1 cellular context compared by ENCODE assay signal in genomic region chr19:15379083-15379995, GRCh38.
A peak's percentile ranks its signal among the peaks of the same experiment; 100 is the strongest.
TF ChIP-seq lines count a peak whose summit lies in the region.

AKAP8 (minus strand) TSS chr19:15379787; CDS start chr19:15379731, 56 bp downstream.

TF ChIP-seq in HepG2, 621 proteins besides CTCF, POLR2A, EP300 and RAD21 (continued from another document and continues in another):
- TF ChIP-seq PRDM10 (CRISPR knock-in tag; IDR thresholded peaks at IDR 0.05; ENCODE audit: low read depth) (no peak), TRIM24 (CRISPR knock-in tag; IDR thresholded peaks at IDR 0.05) (no peak), CENPX (CRISPR knock-in tag; IDR thresholded peaks at IDR 0.05) (no peak), ZNF768 (CRISPR knock-in tag; IDR thresholded peaks at IDR 0.05) (peak; percentile 62), NCOA1 (CRISPR knock-in tag; IDR thresholded peaks at IDR 0.05) (peak; percentile 68; the same call in 1 of the 2 replicates), ZBTB2 (CRISPR knock-in tag; IDR thresholded peaks at IDR 0.05; ENCODE audit: low read depth) (no peak), SMARCE1 (IDR thresholded peaks at IDR 0.05; ENCODE audit: borderline replicate concordance) (no peak), CSRNP2 (CRISPR knock-in tag; conservative IDR thresholded peaks at IDR 0.05; ENCODE audit: low read depth) (no peak), SP2 (CRISPR knock-in tag; IDR thresholded peaks at IDR 0.05) (peak; percentile 94), ZSCAN22 (CRISPR knock-in tag; IDR thresholded peaks at IDR 0.05) (peak; percentile 25; the same call in 1 of the 2 replicates), TFDP1 (CRISPR knock-in tag; IDR thresholded peaks at IDR 0.05; ENCODE audit: borderline replicate concordance) (peak; percentile 43; the same call in 1 of the 2 replicates), PBX2 (CRISPR knock-in tag; IDR thresholded peaks at IDR 0.05) (peak; percentile 88), ATF7-NPFF (CRISPR knock-in tag; IDR thresholded peaks at IDR 0.05; ENCODE audit: low read depth) (no peak; the same call in 1 of the 2 replicates), ZNF143 (CRISPR knock-in tag; IDR thresholded peaks at IDR 0.05) (peak; percentile 96), CCAR2 (optimal IDR thresholded peaks at IDR 0.05; ENCODE audit: low read depth, low read length) (no peak), E2F1 (CRISPR knock-in tag; IDR thresholded peaks at IDR 0.05) (no peak; the same call in 1 of the 2 replicates), GTF2F1 (IDR thresholded peaks at IDR 0.05; ENCODE audit: low read length) (no peak), RFXANK (CRISPR knock-in tag; IDR thresholded peaks at IDR 0.05) (0 out of 2 replicates have a peak, but pooled peaks have one; percentile 55), PHF21A (CRISPR knock-in tag; IDR thresholded peaks at IDR 0.05) (peak; percentile 55; the same call in 1 of the 2 replicates), ZNF589 (CRISPR knock-in tag; conservative IDR thresholded peaks at IDR 0.05) (no peak; the same call in 1 of the 2 replicates), ZNF713 (CRISPR knock-in tag; IDR thresholded peaks at IDR 0.05) (no peak; the same call in 1 of the 2 replicates), YEATS4 (CRISPR knock-in tag; IDR thresholded peaks at IDR 0.05; ENCODE audit: borderline replicate concordance) (peak; percentile 84; the same call in 1 of the 2 replicates), ZNF891 (CRISPR knock-in tag; IDR thresholded peaks at IDR 0.05) (0 out of 2 replicates have a peak, but pooled peaks have one; percentile 35), ELF4 (CRISPR knock-in tag; IDR thresholded peaks at IDR 0.05; ENCODE audit: borderline replicate concordance) (no peak; the same call in 1 of the 2 replicates), HMG20A (CRISPR knock-in tag; IDR thresholded peaks at IDR 0.05; ENCODE audit: borderline replicate concordance) (no peak), ZNF432 (CRISPR knock-in tag; IDR thresholded peaks at IDR 0.05; ENCODE audit: borderline replicate concordance) (no peak), HNF4G (IDR thresholded peaks at IDR 0.05; ENCODE audit: borderline replicate concordance, low read depth, low read length) (no peak), HNF4G (CRISPR knock-in tag; IDR thresholded peaks at IDR 0.05; ENCODE audit: borderline replicate concordance, low read depth) (0 out of 2 replicates have a peak, but pooled peaks have one; percentile 24), ZNF816 (CRISPR knock-in tag; IDR thresholded peaks at IDR 0.05; ENCODE audit: borderline replicate concordance) (0 out of 2 replicates have a peak, but pooled peaks have one; percentile 48), ZNF280D (CRISPR knock-in tag; IDR thresholded peaks at IDR 0.05) (no peak), ZNF138 (CRISPR knock-in tag; IDR thresholded peaks at IDR 0.05; ENCODE audit: low read depth) (no peak; the same call in 1 of the 2 replicates), ZFYVE20 (CRISPR knock-in tag; IDR thresholded peaks at IDR 0.05; ENCODE audit: borderline replicate concordance, low read depth) (no peak), ETV5 (CRISPR knock-in tag; IDR thresholded peaks at IDR 0.05; ENCODE audit: borderline replicate concordance) (peak; percentile 61; the same call in 1 of the 2 replicates), E2F5 (CRISPR knock-in tag; conservative IDR thresholded peaks at IDR 0.05) (no peak), ZNF121 (CRISPR knock-in tag; IDR thresholded peaks at IDR 0.05) (no peak), GATAD2A (CRISPR knock-in tag; IDR thresholded peaks at IDR 0.05) (no peak), CBX2 (IDR thresholded peaks at IDR 0.05; ENCODE audit: low read depth, low read length) (no peak), CBX2 (CRISPR knock-in tag; IDR thresholded peaks at IDR 0.05; ENCODE audit: low read depth) (no peak), ATF6 (CRISPR knock-in tag; conservative IDR thresholded peaks at IDR 0.05) (no peak), ZNF431 (CRISPR knock-in tag; IDR thresholded peaks at IDR 0.05; ENCODE audit: borderline replicate concordance, low read depth) (no peak), ZNF644 (CRISPR knock-in tag; IDR thresholded peaks at IDR 0.05; ENCODE audit: low read depth) (no peak), PLRG1 (conservative IDR thresholded peaks at IDR 0.05) (no peak), PITX1 (CRISPR knock-in tag; IDR thresholded peaks at IDR 0.05) (no peak), ZNF773 (CRISPR knock-in tag; IDR thresholded peaks at IDR 0.05; ENCODE audit: borderline replicate concordance) (no peak), ZNF10 (CRISPR knock-in tag; IDR thresholded peaks at IDR 0.05; ENCODE audit: borderline replicate concordance, low read depth) (no peak)
